In the genomic region with DNA sequence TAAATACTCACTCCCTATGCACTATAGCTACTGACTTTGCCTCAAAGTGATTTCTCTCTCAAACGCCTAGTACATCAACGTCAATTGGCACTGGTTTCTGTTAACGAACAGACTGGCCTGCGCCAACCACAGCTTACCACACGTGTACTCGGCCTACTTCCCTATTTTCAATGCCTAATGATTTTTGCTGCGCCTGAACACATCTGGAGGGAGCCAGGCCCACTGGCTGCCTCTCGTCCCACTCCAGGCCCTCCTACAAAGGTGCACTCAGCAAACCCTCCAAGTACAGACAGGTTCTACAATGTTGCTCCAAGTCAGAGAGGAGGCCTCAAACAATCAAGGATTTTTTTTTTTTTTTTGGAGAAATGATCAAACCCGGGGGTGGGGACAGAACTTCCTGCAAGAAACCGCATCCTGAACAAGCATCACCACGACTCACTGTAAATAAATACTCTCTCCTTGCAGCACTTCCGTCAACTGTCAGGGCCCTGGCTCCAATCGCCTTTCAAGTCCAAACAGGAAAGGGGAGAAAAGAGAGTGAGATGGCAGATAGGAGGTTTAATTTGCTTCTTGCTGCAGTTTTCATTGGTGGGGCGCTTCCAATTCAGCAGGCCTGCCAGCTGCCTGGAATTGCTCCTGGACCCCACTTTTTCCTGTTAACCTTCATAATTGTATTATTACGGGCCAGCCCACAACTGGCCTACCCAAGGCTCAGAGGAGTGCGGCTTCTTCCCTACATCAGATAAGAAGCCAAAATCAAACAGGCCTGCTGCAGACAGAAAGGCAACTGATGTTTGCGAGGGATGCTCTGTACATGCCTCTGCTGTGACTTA, we compare ENCODE assay signal across 8 cellular contexts.
A peak's percentile ranks its signal among the peaks of the same experiment; 100 is the strongest.
DNase-seq lines count a peak whose midpoint lies in the region; ATAC-seq lines count a peak whose summit lies in the region.

No MANE protein-coding gene starts in this region.

- H2AK5ac ChIP-seq in mesendoderm (ENCODE audit: low read length) = no peak overlapping the region

- no peak overlapping the region for H3K27ac ChIP-seq in mesendoderm (ENCODE audit: low read depth, low read length)
- H3K27ac ChIP-seq in urinary bladder (ENCODE audit: low read depth) = peak overlapping the region; percentile 31

- no peak overlapping the region for H4K8ac ChIP-seq in mesendoderm (ENCODE audit: low read depth, low read length)

- no peaks in the 10 kb centered on the region for H3K4me1 ChIP-seq in mesendoderm (ENCODE audit: control insufficient read depth, low read depth, low read length)
- peaks cover 2% of the 10 kb centered on the region for H3K4me1 ChIP-seq in urinary bladder (ENCODE audit: insufficient read depth)

- H3K4me2 ChIP-seq in mesendoderm (ENCODE audit: low read length) = no peak overlapping the region

- H3K27me3 ChIP-seq in mesendoderm (ENCODE audit: insufficient read depth, low read length, poor library complexity) = no peaks in the 10 kb centered on the region

- no peak overlapping the region for H2BK15ac ChIP-seq in mesendoderm (replicated peaks; ENCODE audit: low read depth)

- no peak overlapping the region for H3K23ac ChIP-seq in mesendoderm (ENCODE audit: low read length)

- H3K18ac ChIP-seq in mesendoderm (ENCODE audit: low read length) = no peak overlapping the region

- ATAC-seq in GM19372 (IDR thresholded peaks at IDR 0.05; ENCODE audit: low read depth, unreplicated experiment) (peak; percentile 82), HG03354 (IDR thresholded peaks at IDR 0.05; ENCODE audit: poor library complexity, severe bottlenecking, unreplicated experiment) (peak; percentile 94)

- H2BK120ac ChIP-seq in mesendoderm (ENCODE audit: low read depth, low read length) = no peak overlapping the region

- H3K36me3 ChIP-seq in mesendoderm (ENCODE audit: control insufficient read depth, insufficient read depth, low read length) = no peaks in the 10 kb centered on the region
- H3K36me3 ChIP-seq in urinary bladder (ENCODE audit: insufficient read depth) = no peaks in the 10 kb centered on the region

- H3K9ac ChIP-seq in mesendoderm (ENCODE audit: low read length) = no peak overlapping the region

- H3K4ac ChIP-seq in mesendoderm (ENCODE audit: low read depth, low read length) = no peak overlapping the region

- H3K79me1 ChIP-seq in mesendoderm (ENCODE audit: low read length) = no peaks in the 10 kb centered on the region

- in situ Hi-C loops in T47D (cut with HindIII; ENCODE audit: low pct_unique_long_range_greater_than_20kb, low sequenced_read_pairs) = no loop called here

- DNase-seq in AML-193 (lab: John Stamatoyannopoulos, UW) = peak; percentile 99 to 100
- DNase-seq in T-helper 1 cell = peak; percentile 51 to 94 (median 66)
- DNase-seq in T47D (ENCODE audit: low read depth in 1 of 2, low spot score in 1 of 2) = peak; percentile 13 to 74
- DNase-seq in mesendoderm = peak; percentile 35
- DNase-seq in NCI-H526 (lab: John Stamatoyannopoulos, UW) = no peak

- no peak overlapping the region for H3K56ac ChIP-seq in mesendoderm (ENCODE audit: low read length)

- H4K5ac ChIP-seq in mesendoderm (ENCODE audit: low read length) = peak overlapping the region; percentile 39

- no CpG with 5 or more reads among the region's 17 CpGs for WGBS in mesendoderm (ENCODE audit: extremely low coverage, insufficient coverage, low lambda C conversion rate)
- 68% methylated on average over 17 of the region's 17 CpGs for WGBS in urinary bladder

- H3K4me3 ChIP-seq in mesendoderm (ENCODE audit: low read length) = no peak overlapping the region
- H3K4me3 ChIP-seq in urinary bladder (ENCODE audit: low read depth, low read length) = no peak overlapping the region

- no peak overlapping the region for H2BK5ac ChIP-seq in mesendoderm (ENCODE audit: low read length)

- H3K79me2 ChIP-seq in mesendoderm (ENCODE audit: control insufficient read depth, insufficient read depth, low read length) = no peaks in the 10 kb centered on the region

Comparison
In these comparisons a context has a peak if more than half of its experiments do, and no peak if none do; other contexts are left out.
1. DNase-seq: peak in AML-193 (2 of 2), T-helper 1 cell (5 of 5), T47D (2 of 2) and mesendoderm (single experiment); none in NCI-H526 (0 of 2).